15 cellular contexts compared by ENCODE assay signal in genomic region chr12:56718167-56718566, GRCh38.
"Had no signal": no experiment of that assay in that cellular context is flagged by ENCODE, and none has a peak within 500 bp of the region (broad histone marks: within the 10 kb centered on the region; RNA-seq: fewer than 3 reads in every experiment).

No MANE protein-coding gene starts in this region.

- FAIRE-seq: endometrium, islet of Langerhans had no signal

- H3K27ac ChIP-seq: body of pancreas, sigmoid colon had no signal

- H3K27me3 ChIP-seq: body of pancreas, esophagus muscularis mucosa, sigmoid colon had no signal

- ATAC-seq: activated naive CD4-positive, alpha-beta T cell treated with anti-CD3 and anti-CD28 coated beads, Interleukin-2, amount 50 U/mL, for 72 hours; body of pancreas; left lobe of liver; natural killer cell treated with Interleukin-12 subunit alpha and Interleukin-12 subunit beta and Interleukin-15 and Interleukin-18, amount 100 ng/mL, for 72 hours; psoas muscle; stimulated activated naive CD8-positive, alpha-beta T cell treated with anti-CD3 and anti-CD28 coated beads, Interleukin-15, Interleukin-2, amounts not matched to agents 100 U/mL and 50 U/mL, for 24 hours had no signal

- H3K9me3 ChIP-seq: body of pancreas, esophagus muscularis mucosa, psoas muscle, sigmoid colon had no signal

- DNase-seq: activated CD4-positive, alpha-beta T cell treated with anti-CD3 and anti-CD28 coated beads, Interleukin-2, amount 50 U/mL, for 1 hour; activated T-cell treated with anti-CD3 and anti-CD28 coated beads, Interleukin-2, amount 50 U/mL, for 1 hour; amniotic stem cell; body of pancreas; head of caudate nucleus; psoas muscle; sigmoid colon; stimulated activated CD4-positive, alpha-beta T cell treated with anti-CD3 and anti-CD28 coated beads, Interleukin-12 subunit alpha, Interleukin-12 subunit beta, amount 100 ng/mL, for 4 hours; stimulated activated naive CD8-positive, alpha-beta T cell treated with anti-CD3 and anti-CD28 coated beads, Interleukin-15, Interleukin-2, amounts not matched to agents 100 U/mL and 50 U/mL, for 24 hours had no signal

- H3K9me3 Mint-ChIP-seq: activated naive CD4-positive, alpha-beta T cell treated with anti-CD3 and anti-CD28 coated beads, Interleukin-2, amount 50 U/mL, for 72 hours; natural killer cell treated with Interleukin-12 subunit alpha and Interleukin-12 subunit beta and Interleukin-15 and Interleukin-18, amount 100 ng/mL, for 72 hours had no signal

- H3K4me3 ChIP-seq: body of pancreas, esophagus muscularis mucosa, psoas muscle, sigmoid colon had no signal

- H3K27me3 Mint-ChIP-seq: natural killer cell treated with Interleukin-12 subunit alpha and Interleukin-12 subunit beta and Interleukin-15 and Interleukin-18, amount 100 ng/mL, for 72 hours had no signal
